ENCODE assay signal across 1 cellular context in the genomic region with DNA sequence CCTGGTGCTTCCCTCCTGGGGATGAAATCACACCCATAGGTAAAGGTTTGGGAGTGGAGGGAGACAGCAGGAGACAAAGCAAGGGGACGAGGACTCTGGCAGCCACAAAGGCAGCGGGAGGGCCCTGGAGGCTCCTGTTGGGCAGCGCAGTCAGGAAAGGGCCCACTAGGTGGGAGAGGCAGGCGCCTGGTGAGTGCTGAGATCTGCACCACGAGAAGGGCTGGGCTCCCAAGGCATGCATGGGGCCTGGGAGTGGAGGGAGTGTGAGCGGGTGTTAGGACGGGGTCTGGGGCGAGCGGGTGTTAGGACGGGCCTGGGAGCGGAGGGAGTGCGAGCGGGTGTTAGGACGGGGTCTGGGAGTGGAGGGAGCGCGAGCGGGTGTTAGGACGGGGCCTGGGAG.
TF ChIP-seq lines count a peak whose summit lies in the region.

No MANE protein-coding gene starts in this region.

TF ChIP-seq in GM23338, 12 proteins besides CTCF, POLR2A, EP300 and RAD21 (continued from another document):
- TF ChIP-seq POLR2AphosphoS5 (IDR thresholded peaks at IDR 0.05; ENCODE audit: low read depth) (no peak), CREB1 (CRISPR knock-in tag; IDR thresholded peaks at IDR 0.05; ENCODE audit: low read depth) (no peak)
